Comparison of ENCODE assay signal across 1 cellular context in genomic region chr20:5714261-5715041, GRCh38.
TF ChIP-seq lines count a peak whose summit lies in the region.

No MANE protein-coding gene starts in this region.

TF ChIP-seq in GM23338, 12 proteins besides CTCF, POLR2A, EP300 and RAD21 (continued from another document):
- TF ChIP-seq, protein P1, sequence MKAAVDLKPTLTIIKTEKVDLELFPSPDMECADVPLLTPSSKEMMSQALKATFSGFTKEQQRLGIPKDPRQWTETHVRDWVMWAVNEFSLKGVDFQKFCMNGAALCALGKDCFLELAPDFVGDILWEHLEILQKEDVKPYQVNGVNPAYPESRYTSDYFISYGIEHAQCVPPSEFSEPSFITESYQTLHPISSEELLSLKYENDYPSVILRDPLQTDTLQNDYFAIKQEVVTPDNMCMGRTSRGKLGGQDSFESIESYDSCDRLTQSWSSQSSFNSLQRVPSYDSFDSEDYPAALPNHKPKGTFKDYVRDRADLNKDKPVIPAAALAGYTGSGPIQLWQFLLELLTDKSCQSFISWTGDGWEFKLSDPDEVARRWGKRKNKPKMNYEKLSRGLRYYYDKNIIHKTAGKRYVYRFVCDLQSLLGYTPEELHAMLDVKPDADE (IDR thresholded peaks at IDR 0.05): no peak
- TF ChIP-seq POLR2AphosphoS5 (IDR thresholded peaks at IDR 0.05; ENCODE audit: low read depth) (no peak), STAT1 (IDR thresholded peaks at IDR 0.05; ENCODE audit: unreplicated experiment) (no peak), NANOG (IDR thresholded peaks at IDR 0.05; ENCODE audit: borderline replicate concordance) (no peak), EZH2phosphoT487 (IDR thresholded peaks at IDR 0.05; ENCODE audit: unreplicated experiment) (no peak), EZH2 (IDR thresholded peaks at IDR 0.05; ENCODE audit: low read depth, unreplicated experiment) (no peak), ZNF114 (CRISPR knock-in tag; IDR thresholded peaks at IDR 0.05) (no peak), ZNF331 (CRISPR knock-in tag; IDR thresholded peaks at IDR 0.05; ENCODE audit: low read depth) (no peak), REST (IDR thresholded peaks at IDR 0.05; ENCODE audit: unreplicated experiment) (no peak), CREB1 (CRISPR knock-in tag; IDR thresholded peaks at IDR 0.05; ENCODE audit: low read depth) (no peak), JUNB (IDR thresholded peaks at IDR 0.05; ENCODE audit: unreplicated experiment) (no peak)
